In the genomic region with DNA sequence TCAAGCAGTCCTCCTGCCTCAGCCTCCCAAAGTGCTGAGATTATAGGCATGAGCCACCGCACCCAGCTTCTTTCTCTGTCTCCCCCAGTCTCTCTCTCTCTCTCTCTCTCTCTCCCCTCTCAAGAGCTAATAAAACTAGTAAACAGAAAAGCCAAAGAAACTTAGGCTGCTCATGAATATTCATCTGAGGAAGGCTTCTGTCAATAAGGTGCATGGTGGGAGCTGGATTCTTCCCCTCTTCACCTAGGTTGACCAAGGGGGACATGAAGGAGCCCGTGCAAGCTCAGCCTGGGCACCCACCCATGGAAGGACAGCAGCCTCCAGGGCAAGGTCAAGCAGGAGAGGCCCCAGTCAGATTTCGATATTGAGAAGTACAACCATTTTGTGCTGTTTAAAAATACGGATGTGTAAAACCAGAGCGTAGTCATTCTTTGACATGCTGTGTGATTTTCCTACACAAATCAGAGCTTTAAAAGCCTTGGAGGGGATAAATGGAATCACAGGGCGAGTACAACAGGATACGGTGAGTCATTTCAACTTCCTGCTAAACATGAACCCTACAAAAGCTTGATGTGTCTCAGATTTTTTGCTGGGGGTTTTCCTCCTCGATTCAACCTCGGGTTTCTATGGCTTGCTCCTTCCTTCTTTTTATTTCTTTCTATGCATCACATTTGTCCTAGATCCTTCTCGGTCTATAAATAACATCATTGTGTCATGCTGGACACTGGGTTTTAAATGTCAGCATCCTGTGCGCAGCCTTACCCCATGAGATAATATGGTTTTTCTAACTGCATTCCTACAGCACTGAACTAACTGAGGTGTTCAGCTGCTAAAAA, we compare ENCODE assay signal across 8 cellular contexts.
DNase-seq lines count a peak whose midpoint lies in the region; ATAC-seq and TF ChIP-seq lines count a peak whose summit lies in the region.

No MANE protein-coding gene starts in this region.

- peaks cover 57% of the 10 kb centered on the region for H3K4me1 Mint-ChIP-seq in activated T-helper 17 cell treated with anti-CD3 and anti-CD28 coated beads, Interleukin-2, amount 50 U/mL, for 72 hours

- peak overlapping the region; percentile 100 for H3K27ac Mint-ChIP-seq in activated T-helper 17 cell treated with anti-CD3 and anti-CD28 coated beads, Interleukin-2, amount 50 U/mL, for 72 hours

- H3K36me3 Mint-ChIP-seq in activated T-helper 17 cell treated with anti-CD3 and anti-CD28 coated beads, Interleukin-2, amount 50 U/mL, for 72 hours (ENCODE audit: low read depth) = peaks cover 22% of the 10 kb centered on the region

- 33 to 42% methylated on average over 11 of the region's 11 CpGs for WGBS in heart right ventricle, 2 donors

- ATAC-seq in GM19455 (IDR thresholded peaks at IDR 0.05; ENCODE audit: unreplicated experiment) (peak; percentile 47), heart right ventricle (peak; percentile 75 to 92 (median 88)), thoracic aorta (ENCODE audit: insufficient number of reproducible peaks, low FRiP score, low read depth) (peak; percentile 42)
- peak; percentile 67 for ATAC-seq in activated T-helper 17 cell treated with anti-CD3 and anti-CD28 coated beads, Interleukin-2, amount 50 U/mL, for 72 hours (replicated peaks)

- peak overlapping the region; percentile 84 for H3K4me3 Mint-ChIP-seq in activated T-helper 17 cell treated with anti-CD3 and anti-CD28 coated beads, Interleukin-2, amount 50 U/mL, for 72 hours

- no peak overlapping the region for H3K4me3 ChIP-seq in heart right ventricle
- peak overlapping the region; percentile 19 for H3K4me3 ChIP-seq in thoracic aorta

- peak; percentile 94 for DNase-seq in COLO829 (ENCODE audit: low spot score)
- peak; percentile 69 for DNase-seq in HPDE6-E6E7 (ENCODE audit: extremely low spot score)
- DNase-seq in heart right ventricle = peak in 1 of 2 donors; percentile 29
- no peak for DNase-seq in thoracic aorta (ENCODE audit: low spot score)
- DNase-seq in NCI-H748 (lab: John Stamatoyannopoulos, UW; ENCODE audit: unreplicated experiment) = no peak
- DNase-seq in NCI-H1105 (lab: John Stamatoyannopoulos, UW) = no peak

- no peaks in the 10 kb centered on the region for H3K9me3 Mint-ChIP-seq in activated T-helper 17 cell treated with anti-CD3 and anti-CD28 coated beads, Interleukin-2, amount 50 U/mL, for 72 hours

- no peaks in the 10 kb centered on the region for H3K27me3 Mint-ChIP-seq in activated T-helper 17 cell treated with anti-CD3 and anti-CD28 coated beads, Interleukin-2, amount 50 U/mL, for 72 hours

- no peaks in the 10 kb centered on the region for H3K9me3 ChIP-seq in heart right ventricle
- H3K9me3 ChIP-seq in thoracic aorta = no peaks in the 10 kb centered on the region

- TF ChIP-seq CTCF in heart right ventricle (IDR thresholded peaks at IDR 0.05) (no peak), thoracic aorta (IDR thresholded peaks at IDR 0.05) (no peak)

- H3K27me3 ChIP-seq in heart right ventricle = no peaks in the 10 kb centered on the region
- H3K27me3 ChIP-seq in thoracic aorta (replicated peaks; ENCODE audit: insufficient read depth) = no peaks in the 10 kb centered on the region

- H3K36me3 ChIP-seq in heart right ventricle (no peaks in the 10 kb centered on the region), thoracic aorta (no peaks in the 10 kb centered on the region)

- peaks cover 11 to 64% (median 45%) of the 10 kb centered on the region in 9 donors for H3K4me1 ChIP-seq in heart right ventricle
- H3K4me1 ChIP-seq in thoracic aorta (ENCODE audit: control insufficient read depth in 1 of 2, low read depth in 2 of 2) = peaks cover 6 to 8% of the 10 kb centered on the region in 2 donors

- H3K27ac ChIP-seq in heart right ventricle = peak overlapping the region; percentile 48 to 89 (median 76)
- H3K27ac ChIP-seq in thoracic aorta = peak overlapping the region in 1 of 2 donors; percentile 40

- intact Hi-C loops in heart right ventricle (cut with DNase I) = loop anchor here in 4 of 10 donors (5.0 to 10.0 kb wide), 3 partner anchors 368 to 442 kb away; a partner anchor contains a TSS

Comparison
In these comparisons a context has a peak if more than half of its experiments do, and no peak if none do; other contexts are left out.
1. DNase-seq: peak in COLO829 (single experiment) and HPDE6-E6E7 (single experiment); none in thoracic aorta (single experiment), NCI-H748 (single experiment) and NCI-H1105 (single experiment).
2. Peak in every context shown above with its lines, with median percentiles within 50 percentile points of each other: ATAC-seq.